In the genomic region with DNA sequence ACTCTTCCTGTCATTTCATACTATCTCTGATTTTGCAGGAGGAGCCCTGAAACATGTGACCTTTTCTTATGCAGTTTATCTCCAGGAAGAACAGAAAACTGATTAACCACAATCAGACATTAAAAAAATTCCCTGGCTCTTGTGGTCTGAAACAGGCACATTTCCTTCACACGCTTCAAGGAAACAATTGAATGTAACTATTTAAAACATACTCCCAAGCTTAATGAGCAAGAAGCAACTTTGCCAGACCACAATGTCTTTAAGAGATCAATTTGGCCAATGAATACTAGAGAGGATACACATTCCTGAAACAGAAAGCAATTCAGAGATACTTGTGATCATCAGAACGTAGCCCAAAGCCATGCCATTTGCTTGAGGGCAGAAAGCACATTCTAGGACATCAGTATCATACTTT, we compare ENCODE assay signal across 8 cellular contexts.
DNase-seq lines count a peak whose midpoint lies in the region; ATAC-seq and TF ChIP-seq lines count a peak whose summit lies in the region.

No MANE protein-coding gene starts in this region.

- peaks cover 39% of the 10 kb centered on the region for H3K36me3 Mint-ChIP-seq in activated naive CD8-positive, alpha-beta T cell treated with anti-CD3 and anti-CD28 coated beads, Interleukin-2, amount 10 ng/mL, durations not matched to agents 7 days and 5 days
- peaks cover 7% of the 10 kb centered on the region for H3K36me3 Mint-ChIP-seq in natural killer cell

- no peak for TF ChIP-seq CTCF in natural killer cell (IDR thresholded peaks at IDR 0.05)

- H3K4me3 Mint-ChIP-seq in activated naive CD8-positive, alpha-beta T cell treated with anti-CD3 and anti-CD28 coated beads, Interleukin-2, amount 10 ng/mL, durations not matched to agents 7 days and 5 days = peak overlapping the region; percentile 78
- peak overlapping the region; percentile 86 for H3K4me3 Mint-ChIP-seq in natural killer cell

- peaks cover 86% of the 10 kb centered on the region for H3K4me1 Mint-ChIP-seq in activated naive CD8-positive, alpha-beta T cell treated with anti-CD3 and anti-CD28 coated beads, Interleukin-2, amount 10 ng/mL, durations not matched to agents 7 days and 5 days
- H3K4me1 Mint-ChIP-seq in natural killer cell = peaks cover 91 to 94% of the 10 kb centered on the region in 2 donors

- H3K27me3 Mint-ChIP-seq in activated naive CD8-positive, alpha-beta T cell treated with anti-CD3 and anti-CD28 coated beads, Interleukin-2, amount 10 ng/mL, durations not matched to agents 7 days and 5 days = no peaks in the 10 kb centered on the region
- no peaks in the 10 kb centered on the region for H3K27me3 Mint-ChIP-seq in natural killer cell (ENCODE audit: low read depth in 2 of 2)

- ATAC-seq in GM18498 (IDR thresholded peaks at IDR 0.05; ENCODE audit: unreplicated experiment) (peak; percentile 31), HG02623 (IDR thresholded peaks at IDR 0.05; ENCODE audit: unreplicated experiment) (peak; percentile 29), natural killer cell (no peak), GM19452 (IDR thresholded peaks at IDR 0.05; ENCODE audit: unreplicated experiment) (no peak), GM21528 (IDR thresholded peaks at IDR 0.05; ENCODE audit: low FRiP score, unreplicated experiment) (no peak)
- ATAC-seq in activated naive CD8-positive, alpha-beta T cell treated with anti-CD3 and anti-CD28 coated beads, Interleukin-2, amount 10 ng/mL, durations not matched to agents 7 days and 5 days (ENCODE audit: low read depth) = no peak

- peak overlapping the region; percentile 93 for H3K27ac Mint-ChIP-seq in activated naive CD8-positive, alpha-beta T cell treated with anti-CD3 and anti-CD28 coated beads, Interleukin-2, amount 10 ng/mL, durations not matched to agents 7 days and 5 days
- peak overlapping the region; percentile 97 to 99 for H3K27ac Mint-ChIP-seq in natural killer cell

- H3K9me3 Mint-ChIP-seq in activated naive CD8-positive, alpha-beta T cell treated with anti-CD3 and anti-CD28 coated beads, Interleukin-2, amount 10 ng/mL, durations not matched to agents 7 days and 5 days = no peaks in the 10 kb centered on the region
- peaks cover 0 to 3% of the 10 kb centered on the region in 2 donors for H3K9me3 Mint-ChIP-seq in natural killer cell

- DNase-seq in activated naive CD8-positive, alpha-beta T cell treated with anti-CD3 and anti-CD28 coated beads, Interleukin-2, amount 10 ng/mL, durations not matched to agents 7 days and 5 days = no peak
- DNase-seq in natural killer cell (no peak), cerebellar nuclear complex (lab: John Stamatoyannopoulos, UW) (no peak), NCI-H1105 (lab: John Stamatoyannopoulos, UW) (no peak)

- intact Hi-C loops in natural killer cell (cut with micrococcal nuclease) = loop anchor here (5.0 to 10.0 kb wide), 4 partner anchors 64 to 336 kb away; partner anchors contain the start of gene PIP4K2A

- POLR2A ChIA-PET in activated naive CD8-positive, alpha-beta T cell treated with anti-CD3 and anti-CD28 coated beads, Interleukin-2, amount 10 ng/mL, durations not matched to agents 7 days and 5 days (lab: Charles Lee) = interaction anchor here (1.3 to 3.5 kb wide), 3 partner anchors 18 to 66 kb away, joined by 3 to 10 read pairs (median 4); partner anchors contain the start of gene PIP4K2A

Comparison
In these comparisons a context has a peak if more than half of its experiments do, and no peak if none do; other contexts are left out.
1. ATAC-seq: peak in GM18498 (single experiment) and HG02623 (single experiment); none in activated naive CD8-positive, alpha-beta T cell treated with anti-CD3 and anti-CD28 coated beads, Interleukin-2, amount 10 ng/mL, durations not matched to agents 7 days and 5 days (single experiment), natural killer cell (0 of 3), GM19452 (single experiment) and GM21528 (single experiment).